In the genomic region with DNA sequence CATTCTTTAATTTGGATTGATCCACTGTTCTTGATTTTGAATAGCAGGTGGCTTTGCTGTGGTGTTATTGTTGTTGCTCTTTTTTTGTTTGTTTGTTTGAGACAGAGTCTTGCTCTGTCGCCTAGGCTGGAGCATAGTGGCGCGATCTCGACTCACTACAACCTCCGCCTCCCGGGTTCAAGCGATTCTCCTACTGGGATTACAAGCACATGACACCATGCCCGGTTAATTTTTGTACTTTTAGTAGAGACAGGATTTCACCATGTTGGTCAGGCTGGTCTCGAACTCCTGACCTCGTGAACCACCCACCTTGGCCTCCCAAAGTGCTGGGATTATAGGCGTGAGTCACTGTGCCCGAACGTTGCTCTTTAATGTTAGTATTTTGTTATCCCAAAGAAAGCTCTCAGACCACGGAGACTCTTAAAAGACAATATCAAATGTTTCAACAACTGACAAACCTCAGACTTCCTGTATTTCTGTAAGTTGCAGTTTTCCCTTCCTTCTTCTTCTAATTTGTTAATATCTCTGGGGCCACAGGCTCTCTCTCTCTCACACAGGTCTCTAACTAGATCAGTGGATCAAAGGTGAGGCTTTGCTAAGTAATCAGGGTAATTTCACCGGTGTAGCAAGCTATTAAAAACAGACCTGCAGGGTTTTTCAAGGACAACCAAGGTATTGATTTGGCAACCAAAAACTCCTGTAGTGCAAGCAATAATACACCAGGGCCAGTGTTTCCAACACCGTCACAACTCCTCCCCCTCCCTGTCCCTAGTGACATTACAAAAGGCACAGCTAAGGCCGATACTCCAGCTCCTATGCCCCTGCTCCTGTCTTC, we compare ENCODE assay signal across 1 cellular context.
A peak's percentile ranks its signal among the peaks of the same experiment; 100 is the strongest.
TF ChIP-seq lines count a peak whose summit lies in the region.

No MANE protein-coding gene starts in this region.

TF ChIP-seq in HepG2, 621 proteins besides CTCF, POLR2A, EP300 and RAD21 (continued from another document and continues in another):
- peak; percentile 58; the same call in 1 of the 2 replicates for TF ChIP-seq ZNF574 (CRISPR knock-in tag; IDR thresholded peaks at IDR 0.05)
- TF ChIP-seq DMTF1 (CRISPR knock-in tag; IDR thresholded peaks at IDR 0.05), result no peak
- no peak for TF ChIP-seq KLF13 (CRISPR knock-in tag; IDR thresholded peaks at IDR 0.05)
- TF ChIP-seq MTF2 (CRISPR knock-in tag; IDR thresholded peaks at IDR 0.05; ENCODE audit: borderline replicate concordance), result no peak
- TF ChIP-seq ZNF12 (CRISPR knock-in tag; IDR thresholded peaks at IDR 0.05), result peak; percentile 35; the same call in 1 of the 2 replicates
- TF ChIP-seq TIGD3 (CRISPR knock-in tag; IDR thresholded peaks at IDR 0.05; ENCODE audit: borderline replicate concordance), result no peak
- no peak for TF ChIP-seq SOX6 (IDR thresholded peaks at IDR 0.05)
- TF ChIP-seq SOX6 (CRISPR knock-in tag; IDR thresholded peaks at IDR 0.05), result peak; percentile 97
- no peak for TF ChIP-seq ZNF780A (CRISPR knock-in tag; IDR thresholded peaks at IDR 0.05)
- TF ChIP-seq ZNF225 (CRISPR knock-in tag; IDR thresholded peaks at IDR 0.05), result no peak
- TF ChIP-seq NFE2L2 (IDR thresholded peaks at IDR 0.05; ENCODE audit: low read length), result no peak
- TF ChIP-seq, protein P1, sequence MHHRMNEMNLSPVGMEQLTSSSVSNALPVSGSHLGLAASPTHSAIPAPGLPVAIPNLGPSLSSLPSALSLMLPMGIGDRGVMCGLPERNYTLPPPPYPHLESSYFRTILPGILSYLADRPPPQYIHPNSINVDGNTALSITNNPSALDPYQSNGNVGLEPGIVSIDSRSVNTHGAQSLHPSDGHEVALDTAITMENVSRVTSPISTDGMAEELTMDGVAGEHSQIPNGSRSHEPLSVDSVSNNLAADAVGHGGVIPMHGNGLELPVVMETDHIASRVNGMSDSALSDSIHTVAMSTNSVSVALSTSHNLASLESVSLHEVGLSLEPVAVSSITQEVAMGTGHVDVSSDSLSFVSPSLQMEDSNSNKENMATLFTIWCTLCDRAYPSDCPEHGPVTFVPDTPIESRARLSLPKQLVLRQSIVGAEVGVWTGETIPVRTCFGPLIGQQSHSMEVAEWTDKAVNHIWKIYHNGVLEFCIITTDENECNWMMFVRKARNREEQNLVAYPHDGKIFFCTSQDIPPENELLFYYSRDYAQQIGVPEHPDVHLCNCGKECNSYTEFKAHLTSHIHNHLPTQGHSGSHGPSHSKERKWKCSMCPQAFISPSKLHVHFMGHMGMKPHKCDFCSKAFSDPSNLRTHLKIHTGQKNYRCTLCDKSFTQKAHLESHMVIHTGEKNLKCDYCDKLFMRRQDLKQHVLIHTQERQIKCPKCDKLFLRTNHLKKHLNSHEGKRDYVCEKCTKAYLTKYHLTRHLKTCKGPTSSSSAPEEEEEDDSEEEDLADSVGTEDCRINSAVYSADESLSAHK (CRISPR knock-in tag; IDR thresholded peaks at IDR 0.05; ENCODE audit: borderline replicate concordance), result no peak
- TF ChIP-seq ZNF713 (CRISPR knock-in tag; IDR thresholded peaks at IDR 0.05), result no peak
- no peak for TF ChIP-seq PAF1 (CRISPR knock-in tag; IDR thresholded peaks at IDR 0.05)
- TF ChIP-seq ZBTB21 (CRISPR knock-in tag; IDR thresholded peaks at IDR 0.05), result peak; percentile 74
- no peak for TF ChIP-seq ZNF768 (CRISPR knock-in tag; IDR thresholded peaks at IDR 0.05)
- TF ChIP-seq ZNF782 (CRISPR knock-in tag; IDR thresholded peaks at IDR 0.05; ENCODE audit: borderline replicate concordance), result peak; percentile 49; the same call in 1 of the 2 replicates
- TF ChIP-seq ZNF331 (CRISPR knock-in tag; IDR thresholded peaks at IDR 0.05), result peak; percentile 66
- no peak for TF ChIP-seq ZKSCAN5 (CRISPR knock-in tag; IDR thresholded peaks at IDR 0.05)
- peak; percentile 84 for TF ChIP-seq HMG20A (CRISPR knock-in tag; IDR thresholded peaks at IDR 0.05; ENCODE audit: borderline replicate concordance)
- peak; percentile 85 for TF ChIP-seq KAT8 (CRISPR knock-in tag; IDR thresholded peaks at IDR 0.05)
- no peak for TF ChIP-seq PRPF4 (IDR thresholded peaks at IDR 0.05; ENCODE audit: low read depth, low read length, poor library complexity, severe bottlenecking)
- no peak for TF ChIP-seq ZNF207 (IDR thresholded peaks at IDR 0.05; ENCODE audit: borderline replicate concordance)
- TF ChIP-seq GABPA (IDR thresholded peaks at IDR 0.05; ENCODE audit: low read depth, low read length), result no peak
- peak; percentile 43 for TF ChIP-seq GABPA (CRISPR knock-in tag; IDR thresholded peaks at IDR 0.05; ENCODE audit: low read depth)
- TF ChIP-seq ZFP37 (CRISPR knock-in tag; IDR thresholded peaks at IDR 0.05; ENCODE audit: borderline replicate concordance), result no peak
- no peak for TF ChIP-seq REL (CRISPR knock-in tag; conservative IDR thresholded peaks at IDR 0.05)
- TF ChIP-seq HINFP (CRISPR knock-in tag; IDR thresholded peaks at IDR 0.05; ENCODE audit: low read depth), result no peak; the same call in 1 of the 2 replicates
- TF ChIP-seq FOXJ3 (CRISPR knock-in tag; IDR thresholded peaks at IDR 0.05; ENCODE audit: borderline replicate concordance), result peak; percentile 90; the same call in 1 of the 2 replicates
- TF ChIP-seq MAFG (CRISPR knock-in tag; IDR thresholded peaks at IDR 0.05), result no peak
- TF ChIP-seq NCOR1 (IDR thresholded peaks at IDR 0.05; ENCODE audit: borderline replicate concordance, low read length), result peak; percentile 95
- TF ChIP-seq ZFP36L2 (CRISPR knock-in tag; IDR thresholded peaks at IDR 0.05), result no peak
- no peak for TF ChIP-seq ZNF746 (CRISPR knock-in tag; IDR thresholded peaks at IDR 0.05)
- TF ChIP-seq ZNF501 (CRISPR knock-in tag; IDR thresholded peaks at IDR 0.05), result peak; percentile 72
- TF ChIP-seq ARNT2 (CRISPR knock-in tag; IDR thresholded peaks at IDR 0.05; ENCODE audit: low read depth), result peak; percentile 72; the same call in 1 of the 2 replicates
- TF ChIP-seq, protein P2, sequence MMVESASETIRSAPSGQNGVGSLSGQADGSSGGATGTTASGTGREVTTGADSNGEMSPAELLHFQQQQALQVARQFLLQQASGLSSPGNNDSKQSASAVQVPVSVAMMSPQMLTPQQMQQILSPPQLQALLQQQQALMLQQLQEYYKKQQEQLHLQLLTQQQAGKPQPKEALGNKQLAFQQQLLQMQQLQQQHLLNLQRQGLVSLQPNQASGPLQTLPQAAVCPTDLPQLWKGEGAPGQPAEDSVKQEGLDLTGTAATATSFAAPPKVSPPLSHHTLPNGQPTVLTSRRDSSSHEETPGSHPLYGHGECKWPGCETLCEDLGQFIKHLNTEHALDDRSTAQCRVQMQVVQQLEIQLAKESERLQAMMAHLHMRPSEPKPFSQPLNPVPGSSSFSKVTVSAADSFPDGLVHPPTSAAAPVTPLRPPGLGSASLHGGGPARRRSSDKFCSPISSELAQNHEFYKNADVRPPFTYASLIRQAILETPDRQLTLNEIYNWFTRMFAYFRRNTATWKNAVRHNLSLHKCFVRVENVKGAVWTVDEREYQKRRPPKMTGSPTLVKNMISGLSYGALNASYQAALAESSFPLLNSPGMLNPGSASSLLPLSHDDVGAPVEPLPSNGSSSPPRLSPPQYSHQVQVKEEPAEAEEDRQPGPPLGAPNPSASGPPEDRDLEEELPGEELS (CRISPR knock-in tag; IDR thresholded peaks at IDR 0.05), result peak; percentile 95; the same call in 1 of the 2 replicates
- no peak for TF ChIP-seq SIN3B (IDR thresholded peaks at IDR 0.05; ENCODE audit: low read length)
- TF ChIP-seq ZNF720 (CRISPR knock-in tag; IDR thresholded peaks at IDR 0.05), result no peak
- TF ChIP-seq GATA4 (IDR thresholded peaks at IDR 0.05; ENCODE audit: borderline replicate concordance, low read depth), result no peak
- TF ChIP-seq MATR3 (CRISPR knock-in tag; IDR thresholded peaks at IDR 0.05), result no peak
- TF ChIP-seq, protein P3, sequence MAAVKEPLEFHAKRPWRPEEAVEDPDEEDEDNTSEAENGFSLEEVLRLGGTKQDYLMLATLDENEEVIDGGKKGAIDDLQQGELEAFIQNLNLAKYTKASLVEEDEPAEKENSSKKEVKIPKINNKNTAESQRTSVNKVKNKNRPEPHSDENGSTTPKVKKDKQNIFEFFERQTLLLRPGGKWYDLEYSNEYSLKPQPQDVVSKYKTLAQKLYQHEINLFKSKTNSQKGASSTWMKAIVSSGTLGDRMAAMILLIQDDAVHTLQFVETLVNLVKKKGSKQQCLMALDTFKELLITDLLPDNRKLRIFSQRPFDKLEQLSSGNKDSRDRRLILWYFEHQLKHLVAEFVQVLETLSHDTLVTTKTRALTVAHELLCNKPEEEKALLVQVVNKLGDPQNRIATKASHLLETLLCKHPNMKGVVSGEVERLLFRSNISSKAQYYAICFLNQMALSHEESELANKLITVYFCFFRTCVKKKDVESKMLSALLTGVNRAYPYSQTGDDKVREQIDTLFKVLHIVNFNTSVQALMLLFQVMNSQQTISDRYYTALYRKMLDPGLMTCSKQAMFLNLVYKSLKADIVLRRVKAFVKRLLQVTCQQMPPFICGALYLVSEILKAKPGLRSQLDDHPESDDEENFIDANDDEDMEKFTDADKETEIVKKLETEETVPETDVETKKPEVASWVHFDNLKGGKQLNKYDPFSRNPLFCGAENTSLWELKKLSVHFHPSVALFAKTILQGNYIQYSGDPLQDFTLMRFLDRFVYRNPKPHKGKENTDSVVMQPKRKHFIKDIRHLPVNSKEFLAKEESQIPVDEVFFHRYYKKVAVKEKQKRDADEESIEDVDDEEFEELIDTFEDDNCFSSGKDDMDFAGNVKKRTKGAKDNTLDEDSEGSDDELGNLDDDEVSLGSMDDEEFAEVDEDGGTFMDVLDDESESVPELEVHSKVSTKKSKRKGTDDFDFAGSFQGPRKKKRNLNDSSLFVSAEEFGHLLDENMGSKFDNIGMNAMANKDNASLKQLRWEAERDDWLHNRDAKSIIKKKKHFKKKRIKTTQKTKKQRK (IDR thresholded peaks at IDR 0.05; ENCODE audit: low read length), result no peak
- peak; percentile 79 for TF ChIP-seq KMT2B (CRISPR knock-in tag; IDR thresholded peaks at IDR 0.05)
- TF ChIP-seq ZFP1 (CRISPR knock-in tag; IDR thresholded peaks at IDR 0.05), result peak; percentile 88
- TF ChIP-seq ZNF567 (CRISPR knock-in tag; IDR thresholded peaks at IDR 0.05; ENCODE audit: borderline replicate concordance), result no peak
- TF ChIP-seq ZMYM4 (CRISPR knock-in tag; IDR thresholded peaks at IDR 0.05), result peak; percentile 91
